Comparison of ENCODE assay signal across 8 cellular contexts in genomic region chr14:106663805-106664410, GRCh38.
DNase-seq lines count a peak whose midpoint lies in the region; ATAC-seq and TF ChIP-seq lines count a peak whose summit lies in the region.
"Not testable (repeated sequence)": the region's sequence is repeated elsewhere in the genome, so short reads cannot be mapped to it uniquely, and the experiment has no call there.

No MANE protein-coding gene starts in this region.

- not testable (repeated sequence) for H3K27me3 ChIP-seq in CD8-positive, alpha-beta T cell (ENCODE audit: insufficient read depth, low read length); effector memory CD4-positive, alpha-beta T cell (replicated peaks; ENCODE audit: control insufficient read depth, insufficient read depth, low read length, poor library complexity, severe bottlenecking)

- H3K27ac ChIP-seq in CD8-positive, alpha-beta T cell (ENCODE audit: low read depth, low read length); VCaP; effector memory CD4-positive, alpha-beta T cell (ENCODE audit: insufficient read depth, low read length, poor library complexity, severe bottlenecking): not testable (repeated sequence)
- H3K27ac ChIP-seq in KOPT-K1 (ENCODE audit: low read depth, low read length, poor library complexity, severe bottlenecking) = peak overlapping the region; percentile 90

- not testable (repeated sequence) for ATAC-seq in CD8-positive, alpha-beta T cell
- ATAC-seq in GM21390 (IDR thresholded peaks at IDR 0.05; ENCODE audit: unreplicated experiment) = peak; percentile 55

- peaks cover 16% of the 10 kb centered on the region for H3K4me1 Mint-ChIP-seq in CD8-positive, alpha-beta T cell (ENCODE audit: low read depth)
- not testable (repeated sequence) for H3K4me1 Mint-ChIP-seq in nephron progenitor cell

- not testable (repeated sequence) for H3K4me1 ChIP-seq in CD8-positive, alpha-beta T cell (ENCODE audit: insufficient read depth, low read length); effector memory CD4-positive, alpha-beta T cell (ENCODE audit: control insufficient read depth, insufficient read depth, low read length, poor library complexity, severe bottlenecking)

- CTCF ChIA-PET in CD8-positive, alpha-beta T cell (lab: Charles Lee) = interaction anchor here (0.6 to 3.9 kb wide), 6 partner anchors 11 to 59 kb away, joined by 3 to 24 read pairs (median 6); no protein-coding TSS in a partner anchor

- POLR2A ChIA-PET in CD8-positive, alpha-beta T cell (lab: Charles Lee) = not testable (repeated sequence)

- H3K36me3 ChIP-seq in CD8-positive, alpha-beta T cell (ENCODE audit: insufficient read depth, low read length); KOPT-K1 (ENCODE audit: insufficient read depth, low read length); effector memory CD4-positive, alpha-beta T cell (ENCODE audit: control insufficient read depth, insufficient read depth, low read length): not testable (repeated sequence)

- not testable (repeated sequence) for H3K27ac Mint-ChIP-seq in CD8-positive, alpha-beta T cell; nephron progenitor cell

- peak in 6 of 7 experiments; percentile 16 to 67 (median 47) for DNase-seq in CD8-positive, alpha-beta T cell
- peak; percentile 41 for DNase-seq in activated T-helper 1 cell treated with Interleukin-2 at 50 U/mL for 16 hours (ENCODE audit: low read depth)
- DNase-seq in effector memory CD4-positive, alpha-beta T cell = peak; percentile 38 to 54 (median 50)
- DNase-seq in nephron progenitor cell = peak; percentile 7
- peak; percentile 64 to 72 for DNase-seq in stimulated activated CD8-positive, alpha-beta memory T cell treated with anti-CD3 and anti-CD28 coated beads, Interleukin-2, amount 100 ng/mL, for 48 hours (ENCODE audit: low read depth in 2 of 2)

- intact Hi-C loops in CD8-positive, alpha-beta T cell (cut with DNase I, micrococcal nuclease) = loop anchor here (2.0 to 10.0 kb wide), 3 partner anchors 55 to 249 kb away; no protein-coding TSS in a partner anchor

- not testable (repeated sequence) for H3K4me3 Mint-ChIP-seq in CD8-positive, alpha-beta T cell; nephron progenitor cell

- H3K27me3 Mint-ChIP-seq in CD8-positive, alpha-beta T cell (ENCODE audit: low read depth); nephron progenitor cell (ENCODE audit: low read depth, poor library complexity): not testable (repeated sequence)

- H3K9me3 ChIP-seq in CD8-positive, alpha-beta T cell (ENCODE audit: low read length); effector memory CD4-positive, alpha-beta T cell (ENCODE audit: control insufficient read depth, low read length): not testable (repeated sequence)
- peaks cover 16% of the 10 kb centered on the region for H3K9me3 ChIP-seq in KOPT-K1 (ENCODE audit: insufficient read depth, low read length, poor library complexity, severe bottlenecking)

- peak; percentile 69 for TF ChIP-seq CTCF in CD8-positive, alpha-beta T cell (IDR thresholded peaks at IDR 0.05)
- peak; percentile 25; the same call in 1 of the 2 replicates for TF ChIP-seq CTCF in VCaP (conservative IDR thresholded peaks at IDR 0.05)
- peak; percentile 19 for TF ChIP-seq CTCF in nephron progenitor cell (IDR thresholded peaks at IDR 0.05)

- not testable (repeated sequence) for H3K4me3 ChIP-seq in CD8-positive, alpha-beta T cell (ENCODE audit: low read depth, low read length); effector memory CD4-positive, alpha-beta T cell (ENCODE audit: insufficient read depth, low read depth, low read length, poor library complexity, severe bottlenecking)

- not testable (repeated sequence) for H3K36me3 Mint-ChIP-seq in CD8-positive, alpha-beta T cell; nephron progenitor cell (ENCODE audit: low read depth)

- H3K9me3 Mint-ChIP-seq in CD8-positive, alpha-beta T cell = not testable (repeated sequence)
- H3K9me3 Mint-ChIP-seq in nephron progenitor cell = peaks cover 82% of the 10 kb centered on the region

Comparison
In these comparisons a context has a peak if more than half of its experiments do, and no peak if none do; other contexts are left out.
1. DNase-seq: peak in every context shown above with its lines; median percentile 68 in stimulated activated CD8-positive, alpha-beta memory T cell treated with anti-CD3 and anti-CD28 coated beads, Interleukin-2, amount 100 ng/mL, for 48 hours; 50 in effector memory CD4-positive, alpha-beta T cell; 47 in CD8-positive, alpha-beta T cell; 41 in activated T-helper 1 cell treated with Interleukin-2 at 50 U/mL for 16 hours; 7 in nephron progenitor cell.
2. CTCF ChIP-seq: peak in every context shown above with its lines; median percentile 69 in CD8-positive, alpha-beta T cell; 25 in VCaP; 19 in nephron progenitor cell.